Comparison of ENCODE assay signal across 12 cellular contexts in the genomic region with DNA sequence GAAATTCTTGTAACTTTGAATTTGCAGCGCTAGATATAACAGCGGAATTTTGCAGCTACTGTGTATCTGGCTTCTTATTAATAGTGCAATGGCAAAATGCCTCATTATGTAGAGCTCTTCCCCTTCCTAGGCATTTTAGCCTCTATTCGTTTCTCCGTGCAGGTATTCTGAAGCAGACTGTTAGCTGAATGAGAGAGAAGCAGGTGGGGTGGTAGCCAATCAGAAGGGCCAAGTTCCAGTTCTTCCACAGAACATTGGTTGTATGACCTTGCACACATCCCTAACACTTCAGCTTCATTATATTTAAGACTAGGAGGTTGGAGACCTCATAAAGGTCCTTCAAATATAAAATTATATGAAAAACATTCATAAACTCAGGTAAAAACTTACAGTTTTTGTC. TPM values are rescaled to one million over a fixed set of nuclear protein-coding genes. Genes with fewer than 3 reads are reported as not detected.
DNase-seq lines count a peak whose midpoint lies in the region; ATAC-seq and TF ChIP-seq lines count a peak whose summit lies in the region.
"Had no signal": no experiment of that assay in that cellular context is flagged by ENCODE, and none has a peak within 500 bp of the region (broad histone marks: within the 10 kb centered on the region; RNA-seq: fewer than 3 reads in every experiment).

No MANE protein-coding gene starts in this region.

- POLR2A ChIA-PET in WTC11 (lab: Charles Lee) = no interaction called here

- H3K4me1 ChIP-seq in urinary bladder (ENCODE audit: insufficient read depth) = no peaks in the 10 kb centered on the region
- H3K4me1 ChIP-seq: parathyroid adenoma had no signal

- H3K4me3 Mint-ChIP-seq in natural killer cell = peak overlapping the region; percentile 96
- H3K4me3 Mint-ChIP-seq in natural killer cell treated with Interleukin-12 subunit alpha and Interleukin-12 subunit beta and Interleukin-15 and Interleukin-18, amount 100 ng/mL, for 72 hours = no peak overlapping the region
- peak overlapping the region; percentile 93; the same call in 1 of the 2 replicates for H3K4me3 Mint-ChIP-seq in WTC11
- H3K4me3 Mint-ChIP-seq in memory B cell = no peak overlapping the region

- WGBS in urinary bladder = 62% methylated on average over 4 of the region's 4 CpGs

- no peak overlapping the region for H3K4me3 ChIP-seq in urinary bladder (ENCODE audit: low read depth, low read length)

- intact Hi-C loops in natural killer cell (cut with micrococcal nuclease) = loop anchor here (5.0 kb wide), 1 partner anchor 856 kb away; the partner anchor contains the start of gene GNAQ

- H3K27ac ChIP-seq in urinary bladder (ENCODE audit: low read depth) = peak overlapping the region; percentile 10

- peaks cover 0 to 2% of the 10 kb centered on the region in 2 donors for H3K27me3 Mint-ChIP-seq in natural killer cell (ENCODE audit: low read depth in 2 of 2)
- H3K27me3 Mint-ChIP-seq in natural killer cell treated with Interleukin-12 subunit alpha and Interleukin-12 subunit beta and Interleukin-15 and Interleukin-18, amount 100 ng/mL, for 72 hours = no peaks in the 10 kb centered on the region
- peaks cover 7% of the 10 kb centered on the region for H3K27me3 Mint-ChIP-seq in WTC11 (ENCODE audit: low read depth)
- H3K27me3 Mint-ChIP-seq in memory B cell = no peaks in the 10 kb centered on the region
- H3K27me3 Mint-ChIP-seq: activated T-cell treated with anti-CD3 and anti-CD28 coated beads, Interleukin-2, amount 50 U/mL, for 24 hours had no signal

- DNase-seq in natural killer cell (no peak), WTC11 (ENCODE audit: low spot score) (no peak), memory B cell (ENCODE audit: low spot score in 2 of 2) (no peak), inferior parietal cortex (ENCODE audit: extremely low spot score) (no peak)
- DNase-seq in natural killer cell treated with Interleukin-12 subunit alpha and Interleukin-12 subunit beta and Interleukin-15 and Interleukin-18, amount 100 ng/mL, for 72 hours (ENCODE audit: low spot score) = no peak
- DNase-seq: activated T-cell treated with anti-CD3 and anti-CD28 coated beads, Interleukin-2, amount 50 U/mL, for 24 hours; MM.1S had no signal

- CTCF ChIA-PET in WTC11 (lab: Charles Lee) = interaction anchor here (1.8 to 3.2 kb wide), 2 partner anchors 9 to 40 kb away, joined by 6 to 52 read pairs; no protein-coding TSS in a partner anchor

- ATAC-seq in natural killer cell (no peak), WTC11 (no peak), memory B cell (ENCODE audit: low read depth) (no peak), HG03521 (IDR thresholded peaks at IDR 0.05; ENCODE audit: unreplicated experiment) (no peak), GM18867 (IDR thresholded peaks at IDR 0.05; ENCODE audit: unreplicated experiment) (no peak)
- no peak for ATAC-seq in natural killer cell treated with Interleukin-12 subunit alpha and Interleukin-12 subunit beta and Interleukin-15 and Interleukin-18, amount 100 ng/mL, for 72 hours

- H3K36me3 ChIP-seq in urinary bladder (ENCODE audit: insufficient read depth) = no peaks in the 10 kb centered on the region
- H3K36me3 ChIP-seq: tibial nerve had no signal

- no peaks in the 10 kb centered on the region for H3K9me3 Mint-ChIP-seq in natural killer cell
- H3K9me3 Mint-ChIP-seq in natural killer cell treated with Interleukin-12 subunit alpha and Interleukin-12 subunit beta and Interleukin-15 and Interleukin-18, amount 100 ng/mL, for 72 hours = no peaks in the 10 kb centered on the region
- no peaks in the 10 kb centered on the region for H3K9me3 Mint-ChIP-seq in WTC11
- H3K9me3 Mint-ChIP-seq in memory B cell = no peaks in the 10 kb centered on the region
- H3K9me3 Mint-ChIP-seq: activated T-cell treated with anti-CD3 and anti-CD28 coated beads, Interleukin-2, amount 50 U/mL, for 24 hours had no signal

- H3K27ac Mint-ChIP-seq in natural killer cell (peak overlapping the region; percentile 87 to 91), WTC11 (no peak overlapping the region), memory B cell (peak overlapping the region; percentile 82)
- H3K27ac Mint-ChIP-seq in natural killer cell treated with Interleukin-12 subunit alpha and Interleukin-12 subunit beta and Interleukin-15 and Interleukin-18, amount 100 ng/mL, for 72 hours = no peak overlapping the region

- H3K36me3 Mint-ChIP-seq in natural killer cell (no peaks in the 10 kb centered on the region), WTC11 (no peaks in the 10 kb centered on the region), memory B cell (no peaks in the 10 kb centered on the region)
- H3K36me3 Mint-ChIP-seq in natural killer cell treated with Interleukin-12 subunit alpha and Interleukin-12 subunit beta and Interleukin-15 and Interleukin-18, amount 100 ng/mL, for 72 hours = no peaks in the 10 kb centered on the region

- TF ChIP-seq CTCF in natural killer cell (IDR thresholded peaks at IDR 0.05) (no peak), WTC11 (IDR thresholded peaks at IDR 0.05) (no peak)

- H3K4me1 Mint-ChIP-seq in natural killer cell = peaks cover 19 to 31% of the 10 kb centered on the region in 2 donors
- H3K4me1 Mint-ChIP-seq in natural killer cell treated with Interleukin-12 subunit alpha and Interleukin-12 subunit beta and Interleukin-15 and Interleukin-18, amount 100 ng/mL, for 72 hours (ENCODE audit: low read depth in 2 of 2) = peaks cover 19 to 20% of the 10 kb centered on the region in 2 donors
- peaks cover 27% of the 10 kb centered on the region for H3K4me1 Mint-ChIP-seq in WTC11
- H3K4me1 Mint-ChIP-seq in memory B cell = peaks cover 22% of the 10 kb centered on the region

TF ChIP-seq in WTC11, 78 proteins besides CTCF, POLR2A, EP300 and RAD21 (continues in another document):
- TF ChIP-seq JUN (CRISPR knock-in tag; IDR thresholded peaks at IDR 0.05) = no peak
- no peak for TF ChIP-seq NFE2L1 (CRISPR knock-in tag; IDR thresholded peaks at IDR 0.05)
- TF ChIP-seq, protein P1, sequence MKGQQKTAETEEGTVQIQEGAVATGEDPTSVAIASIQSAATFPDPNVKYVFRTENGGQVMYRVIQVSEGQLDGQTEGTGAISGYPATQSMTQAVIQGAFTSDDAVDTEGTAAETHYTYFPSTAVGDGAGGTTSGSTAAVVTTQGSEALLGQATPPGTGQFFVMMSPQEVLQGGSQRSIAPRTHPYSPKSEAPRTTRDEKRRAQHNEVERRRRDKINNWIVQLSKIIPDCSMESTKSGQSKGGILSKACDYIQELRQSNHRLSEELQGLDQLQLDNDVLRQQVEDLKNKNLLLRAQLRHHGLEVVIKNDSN (CRISPR knock-in tag; IDR thresholded peaks at IDR 0.05) = no peak
- no peak for TF ChIP-seq ZNF423 (CRISPR knock-in tag; IDR thresholded peaks at IDR 0.05)
- TF ChIP-seq, protein P2, sequence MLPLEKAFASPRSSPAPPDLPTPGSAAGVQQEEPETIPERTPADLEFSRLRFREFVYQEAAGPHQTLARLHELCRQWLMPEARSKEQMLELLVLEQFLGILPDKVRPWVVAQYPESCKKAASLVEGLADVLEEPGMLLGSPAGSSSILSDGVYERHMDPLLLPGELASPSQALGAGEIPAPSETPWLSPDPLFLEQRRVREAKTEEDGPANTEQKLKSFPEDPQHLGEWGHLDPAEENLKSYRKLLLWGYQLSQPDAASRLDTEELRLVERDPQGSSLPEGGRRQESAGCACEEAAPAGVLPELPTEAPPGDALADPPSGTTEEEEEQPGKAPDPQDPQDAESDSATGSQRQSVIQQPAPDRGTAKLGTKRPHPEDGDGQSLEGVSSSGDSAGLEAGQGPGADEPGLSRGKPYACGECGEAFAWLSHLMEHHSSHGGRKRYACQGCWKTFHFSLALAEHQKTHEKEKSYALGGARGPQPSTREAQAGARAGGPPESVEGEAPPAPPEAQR (CRISPR knock-in tag; IDR thresholded peaks at IDR 0.05) = no peak
- TF ChIP-seq ZNF121 (CRISPR knock-in tag; IDR thresholded peaks at IDR 0.05) = no peak
- TF ChIP-seq, protein P3, sequence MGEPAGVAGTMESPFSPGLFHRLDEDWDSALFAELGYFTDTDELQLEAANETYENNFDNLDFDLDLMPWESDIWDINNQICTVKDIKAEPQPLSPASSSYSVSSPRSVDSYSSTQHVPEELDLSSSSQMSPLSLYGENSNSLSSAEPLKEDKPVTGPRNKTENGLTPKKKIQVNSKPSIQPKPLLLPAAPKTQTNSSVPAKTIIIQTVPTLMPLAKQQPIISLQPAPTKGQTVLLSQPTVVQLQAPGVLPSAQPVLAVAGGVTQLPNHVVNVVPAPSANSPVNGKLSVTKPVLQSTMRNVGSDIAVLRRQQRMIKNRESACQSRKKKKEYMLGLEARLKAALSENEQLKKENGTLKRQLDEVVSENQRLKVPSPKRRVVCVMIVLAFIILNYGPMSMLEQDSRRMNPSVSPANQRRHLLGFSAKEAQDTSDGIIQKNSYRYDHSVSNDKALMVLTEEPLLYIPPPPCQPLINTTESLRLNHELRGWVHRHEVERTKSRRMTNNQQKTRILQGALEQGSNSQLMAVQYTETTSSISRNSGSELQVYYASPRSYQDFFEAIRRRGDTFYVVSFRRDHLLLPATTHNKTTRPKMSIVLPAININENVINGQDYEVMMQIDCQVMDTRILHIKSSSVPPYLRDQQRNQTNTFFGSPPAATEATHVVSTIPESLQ (CRISPR knock-in tag; IDR thresholded peaks at IDR 0.05) = no peak
- TF ChIP-seq, protein P4, sequence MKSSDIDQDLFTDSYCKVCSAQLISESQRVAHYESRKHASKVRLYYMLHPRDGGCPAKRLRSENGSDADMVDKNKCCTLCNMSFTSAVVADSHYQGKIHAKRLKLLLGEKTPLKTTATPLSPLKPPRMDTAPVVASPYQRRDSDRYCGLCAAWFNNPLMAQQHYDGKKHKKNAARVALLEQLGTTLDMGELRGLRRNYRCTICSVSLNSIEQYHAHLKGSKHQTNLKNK (CRISPR knock-in tag; IDR thresholded peaks at IDR 0.05) = no peak

RNA-seq across cellular contexts. Expression of gene VPS13A, which starts 1.2 kb away (rescaled TPM):
- total RNA-seq in natural killer cell = 10 to 100 TPM; 54.7 to 74.2 (median 70.4) TPM
- 10 to 100 TPM; 34.2 to 60.9 TPM for total RNA-seq in natural killer cell treated with Interleukin-12 subunit alpha and Interleukin-12 subunit beta and Interleukin-15 and Interleukin-18, amount 100 ng/mL, for 72 hours
- total RNA-seq in WTC11 (2021) = 25.5 to 31.5 TPM (median 28.0 TPM) in 3 replicates
- 98.7 TPM for total RNA-seq in urinary bladder
- 8.4 TPM for polyA plus RNA-seq in urinary bladder

Comparison
In these comparisons a context has a peak if more than half of its experiments do, and no peak if none do; other contexts are left out.
1. H3K27ac Mint-ChIP-seq: peak in natural killer cell (2 of 2) and memory B cell (single experiment); none in natural killer cell treated with Interleukin-12 subunit alpha and Interleukin-12 subunit beta and Interleukin-15 and Interleukin-18, amount 100 ng/mL, for 72 hours (0 of 2) and WTC11 (single experiment).
2. H3K4me3 Mint-ChIP-seq: peak in natural killer cell (single experiment) and WTC11 (single experiment); none in natural killer cell treated with Interleukin-12 subunit alpha and Interleukin-12 subunit beta and Interleukin-15 and Interleukin-18, amount 100 ng/mL, for 72 hours (single experiment) and memory B cell (single experiment).